Comparison of ENCODE assay signal across 19 cellular contexts in genomic region chr10:46265981-46266505, GRCh38. TPM values are rescaled to one million over a fixed set of nuclear protein-coding genes. Genes with fewer than 3 reads are reported as not detected.
DNase-seq lines count a peak whose midpoint lies in the region; ATAC-seq and TF ChIP-seq lines count a peak whose summit lies in the region.
"Had no signal": no experiment of that assay in that cellular context is flagged by ENCODE, and none has a peak within 500 bp of the region (broad histone marks: within the 10 kb centered on the region; RNA-seq: fewer than 3 reads in every experiment).

No MANE protein-coding gene starts in this region.

- peak in 1 of 7 experiments; percentile 49 for DNase-seq in CD8-positive, alpha-beta T cell
- DNase-seq in WERI-Rb-1 (peak; percentile 66), foreskin keratinocyte (no peak), NCI-H2227 treated with DMSO at 0.1 percent for 48 hours (lab: John Stamatoyannopoulos, UW) (no peak), retina (no peak)
- DNase-seq in naive thymus-derived CD4-positive, alpha-beta T cell = peak in 1 of 9 donors; percentile 19
- DNase-seq: activated T-cell treated with anti-CD3 and anti-CD28 coated beads for 4 hours; AML-193; GDM1; left ventricle myocardium inferior; NK-92 treated with Interleukin-12 subunit alpha and Interleukin-12 subunit beta, amount 100 ng/mL, for 24 hours; nucleus accumbens; T1000; thyroid gland had no signal

- H3K27me3 Mint-ChIP-seq in CD8-positive, alpha-beta T cell (ENCODE audit: low read depth) = no peaks in the 10 kb centered on the region
- H3K27me3 Mint-ChIP-seq in naive thymus-derived CD4-positive, alpha-beta T cell = no peaks in the 10 kb centered on the region

- ATAC-seq in CD8-positive, alpha-beta T cell = no peak
- ATAC-seq in naive thymus-derived CD4-positive, alpha-beta T cell = no peak
- ATAC-seq in foreskin keratinocyte = no peak
- ATAC-seq: mucosa of descending colon had no signal

- H3K27me3 ChIP-seq in BLaER1 treated with 17β-estradiol and CSF1 and Interleukin-3, amounts not matched to agents 10 nM and 100 nM = no peaks in the 10 kb centered on the region
- no peaks in the 10 kb centered on the region for H3K27me3 ChIP-seq in CD8-positive, alpha-beta T cell (ENCODE audit: insufficient read depth, low read length)
- H3K27me3 ChIP-seq in WERI-Rb-1 (ENCODE audit: insufficient read depth, low read depth, severe bottlenecking) (no peaks in the 10 kb centered on the region), foreskin keratinocyte (peaks cover 8% of the 10 kb centered on the region)
- H3K27me3 ChIP-seq in naive thymus-derived CD4-positive, alpha-beta T cell (ENCODE audit: control insufficient read depth in 2 of 2, insufficient read depth in 2 of 2, low read length in 2 of 2) = no peaks in the 10 kb centered on the region
- H3K27me3 ChIP-seq: thyroid gland had no signal

- H3K9ac ChIP-seq in BLaER1 treated with 17β-estradiol and CSF1 and Interleukin-3, amounts not matched to agents 10 nM and 100 nM = peak overlapping the region in 6 of 11 experiments; percentile 20 to 72 (median 58); a peak in 11 of 22 replicates

- H3K4me2 ChIP-seq in BLaER1 treated with 17β-estradiol and CSF1 and Interleukin-3, amounts not matched to agents 10 nM and 100 nM = peak overlapping the region; percentile 75 to 97 (median 88)

- peaks cover 43 to 72% (median 58%) of the 10 kb centered on the region in 10 experiments for H3K4me1 ChIP-seq in BLaER1 treated with 17β-estradiol and CSF1 and Interleukin-3, amounts not matched to agents 10 nM and 100 nM
- peaks cover 39% of the 10 kb centered on the region for H3K4me1 ChIP-seq in CD8-positive, alpha-beta T cell (ENCODE audit: insufficient read depth, low read length)
- H3K4me1 ChIP-seq in naive thymus-derived CD4-positive, alpha-beta T cell (ENCODE audit: control insufficient read depth in 2 of 2, insufficient read depth in 2 of 2, low read length in 2 of 2) = peaks cover 28 to 50% of the 10 kb centered on the region in 2 donors
- no peaks in the 10 kb centered on the region for H3K4me1 ChIP-seq in foreskin keratinocyte
- H3K4me1 ChIP-seq: left ventricle myocardium inferior, thyroid gland had no signal

- H4K20me1 ChIP-seq in BLaER1 treated with 17β-estradiol and CSF1 and Interleukin-3, amounts not matched to agents 10 nM and 100 nM = peaks cover 0 to 4% (median 0%) of the 10 kb centered on the region in 11 experiments; a peak in 1 of 22 replicates

- no peaks in the 10 kb centered on the region for H3K9me3 ChIP-seq in BLaER1 treated with 17β-estradiol and CSF1 and Interleukin-3, amounts not matched to agents 10 nM and 100 nM (replicated peaks in 1 of 11)
- no peaks in the 10 kb centered on the region for H3K9me3 ChIP-seq in CD8-positive, alpha-beta T cell (ENCODE audit: low read length)
- no peaks in the 10 kb centered on the region for H3K9me3 ChIP-seq in WERI-Rb-1 (ENCODE audit: severe bottlenecking)
- H3K9me3 ChIP-seq in naive thymus-derived CD4-positive, alpha-beta T cell (ENCODE audit: control insufficient read depth in 2 of 3, low read length in 3 of 3) = no peaks in the 10 kb centered on the region
- H3K9me3 ChIP-seq: left ventricle myocardium inferior, mucosa of descending colon, thyroid gland had no signal

- H3K27ac Mint-ChIP-seq in CD8-positive, alpha-beta T cell = peak overlapping the region; percentile 86
- H3K27ac Mint-ChIP-seq in naive thymus-derived CD4-positive, alpha-beta T cell = peak overlapping the region in 1 of 9 donors; percentile 92

- no peaks in the 10 kb centered on the region for H3K36me3 ChIP-seq in BLaER1 treated with 17β-estradiol and CSF1 and Interleukin-3, amounts not matched to agents 10 nM and 100 nM
- H3K36me3 ChIP-seq in CD8-positive, alpha-beta T cell (ENCODE audit: insufficient read depth, low read length) = peaks cover 6% of the 10 kb centered on the region
- H3K36me3 ChIP-seq in WERI-Rb-1 = no peaks in the 10 kb centered on the region
- peaks cover 0 to 18% (median 14%) of the 10 kb centered on the region in 3 experiments for H3K36me3 ChIP-seq in naive thymus-derived CD4-positive, alpha-beta T cell (ENCODE audit: control insufficient read depth in 2 of 3, insufficient read depth in 3 of 3, low read length in 3 of 3)
- H3K36me3 ChIP-seq: left ventricle myocardium inferior, thyroid gland had no signal

- H3K36me3 Mint-ChIP-seq in CD8-positive, alpha-beta T cell = peaks cover 39% of the 10 kb centered on the region
- peaks cover under 1 to 14% (median 12%) of the 10 kb centered on the region in 5 donors for H3K36me3 Mint-ChIP-seq in naive thymus-derived CD4-positive, alpha-beta T cell

- peak overlapping the region in 8 of 11 experiments; percentile 31 to 81 (median 57); a peak in 14 of 22 replicates for H3K27ac ChIP-seq in BLaER1 treated with 17β-estradiol and CSF1 and Interleukin-3, amounts not matched to agents 10 nM and 100 nM
- no peak overlapping the region for H3K27ac ChIP-seq in CD8-positive, alpha-beta T cell (ENCODE audit: low read depth, low read length)
- H3K27ac ChIP-seq in WERI-Rb-1 (no peak overlapping the region), foreskin keratinocyte (no peak overlapping the region)
- H3K27ac ChIP-seq in naive thymus-derived CD4-positive, alpha-beta T cell (ENCODE audit: low read depth, low read length) = peak overlapping the region; percentile 86
- H3K27ac ChIP-seq: left ventricle myocardium inferior, SK-N-MC, thyroid gland had no signal

- peaks cover 51% of the 10 kb centered on the region for H3K4me1 Mint-ChIP-seq in CD8-positive, alpha-beta T cell (ENCODE audit: low read depth)
- H3K4me1 Mint-ChIP-seq in naive thymus-derived CD4-positive, alpha-beta T cell = peaks cover 20 to 63% (median 46%) of the 10 kb centered on the region in 7 donors

- intact Hi-C loops in CD8-positive, alpha-beta T cell (cut with DNase I, micrococcal nuclease) = no loop called here
- intact Hi-C loops in naive thymus-derived CD4-positive, alpha-beta T cell (cut with micrococcal nuclease) = loop anchor here in 1 of 2 donors (1.0 to 5.0 kb wide), 3 partner anchors 8 to 244 kb away; no protein-coding TSS in a partner anchor

- no peaks in the 10 kb centered on the region for H3K9me3 Mint-ChIP-seq in CD8-positive, alpha-beta T cell
- no peaks in the 10 kb centered on the region for H3K9me3 Mint-ChIP-seq in naive thymus-derived CD4-positive, alpha-beta T cell

- peak overlapping the region; percentile 53 for H3K4me3 Mint-ChIP-seq in CD8-positive, alpha-beta T cell
- H3K4me3 Mint-ChIP-seq in naive thymus-derived CD4-positive, alpha-beta T cell = peak overlapping the region in 3 of 10 donors; percentile 41 to 70 (median 55)

- POLR2A ChIA-PET in CD8-positive, alpha-beta T cell (lab: Charles Lee) = interaction anchor here (1.0 kb wide), 1 partner anchor 13 kb away, joined by 3 read pairs; no protein-coding TSS in a partner anchor
- POLR2A ChIA-PET in naive thymus-derived CD4-positive, alpha-beta T cell (lab: Charles Lee) = interaction anchor here (0.6 to 1.2 kb wide), 2 partner anchors 19 to 25 kb away, joined by 3 to 5 read pairs; no protein-coding TSS in a partner anchor

- TF ChIP-seq CTCF in CD8-positive, alpha-beta T cell (IDR thresholded peaks at IDR 0.05) = no peak
- no peak for TF ChIP-seq CTCF in WERI-Rb-1 (IDR thresholded peaks at IDR 0.05; ENCODE audit: low read depth, low read length)
- no peak for TF ChIP-seq CTCF in foreskin keratinocyte (conservative IDR thresholded peaks at IDR 0.05)

- CTCF ChIA-PET in CD8-positive, alpha-beta T cell (lab: Charles Lee) = interaction anchor here (1.1 kb wide), 1 partner anchor 9 kb away, joined by 5 read pairs; no protein-coding TSS in a partner anchor
- CTCF ChIA-PET in naive thymus-derived CD4-positive, alpha-beta T cell (lab: Charles Lee) = interaction anchor here (0.6 kb wide), 1 partner anchor 698 kb away, joined by 3 read pairs; no protein-coding TSS in a partner anchor

- peak overlapping the region in 8 of 10 experiments; percentile 4 to 55 (median 39); a peak in 10 of 20 replicates for H3K4me3 ChIP-seq in BLaER1 treated with 17β-estradiol and CSF1 and Interleukin-3, amounts not matched to agents 10 nM and 100 nM
- H3K4me3 ChIP-seq in CD8-positive, alpha-beta T cell (ENCODE audit: low read depth, low read length) = no peak overlapping the region
- H3K4me3 ChIP-seq in WERI-Rb-1 (ENCODE audit: low read depth, low read length) = peak overlapping the region; percentile 17
- H3K4me3 ChIP-seq in naive thymus-derived CD4-positive, alpha-beta T cell (ENCODE audit: low read length) = no peak overlapping the region
- H3K4me3 ChIP-seq: left ventricle myocardium inferior, mucosa of descending colon, SK-N-MC, thyroid gland had no signal

RNA-seq across cellular contexts. Expression of gene ANTXRL, which starts 20.8 kb away (rescaled TPM):
- total RNA-seq in CD8-positive, alpha-beta T cell = not detected
- under 1 TPM in 1 of 5 experiments, not detected in 4; 0.97 TPM for total RNA-seq in naive thymus-derived CD4-positive, alpha-beta T cell
- not detected for polyA plus RNA-seq in naive thymus-derived CD4-positive, alpha-beta T cell
- not detected in 2 replicates for total RNA-seq in foreskin keratinocyte
- not detected in 2 replicates for polyA plus RNA-seq in foreskin keratinocyte
- total RNA-seq: H4, left ventricle myocardium inferior, mucosa of descending colon, RPMI7951, thyroid gland had no signal

Comparison
In these comparisons a context has a peak if more than half of its experiments do, and no peak if none do; other contexts are left out.
1. H3K27ac ChIP-seq: peak in BLaER1 treated with 17β-estradiol and CSF1 and Interleukin-3, amounts not matched to agents 10 nM and 100 nM (8 of 11) and naive thymus-derived CD4-positive, alpha-beta T cell (single experiment); none in CD8-positive, alpha-beta T cell (single experiment), WERI-Rb-1 (single experiment) and foreskin keratinocyte (single experiment).
2. H3K4me3 ChIP-seq: peak in BLaER1 treated with 17β-estradiol and CSF1 and Interleukin-3, amounts not matched to agents 10 nM and 100 nM (8 of 10) and WERI-Rb-1 (single experiment); none in CD8-positive, alpha-beta T cell (single experiment) and naive thymus-derived CD4-positive, alpha-beta T cell (single experiment).